In the genomic region with DNA sequence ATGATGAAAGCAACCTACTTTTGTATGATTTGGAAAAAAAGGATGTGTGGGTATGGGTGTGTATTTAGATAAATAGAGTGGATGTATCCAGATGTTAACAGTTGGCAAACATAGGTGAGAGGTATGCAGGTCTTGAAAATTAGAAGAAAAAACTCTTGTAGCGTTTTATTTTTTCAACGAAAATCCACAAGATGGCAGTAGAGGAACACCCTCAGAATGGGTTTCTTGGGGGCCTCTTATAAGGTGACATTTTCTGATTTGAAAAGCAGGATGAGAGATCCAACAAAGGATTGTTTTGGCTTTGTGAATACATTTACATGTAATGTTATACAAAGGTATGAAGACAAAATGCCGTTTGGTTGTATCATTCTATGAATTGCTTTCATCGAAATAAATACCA, we compare ENCODE assay signal across 8 cellular contexts.
DNase-seq lines count a peak whose midpoint lies in the region; ATAC-seq and TF ChIP-seq lines count a peak whose summit lies in the region.

No MANE protein-coding gene starts in this region.

- ATAC-seq in activated CD8-positive, alpha-beta memory T cell treated with anti-CD3 and anti-CD28 coated beads, Interleukin-2, amount 10 ng/mL, durations not matched to agents 7 days and 5 days: no peak
- no peak for ATAC-seq in HG02763 (IDR thresholded peaks at IDR 0.05; ENCODE audit: unreplicated experiment)

- DNase-seq in Caco-2 (peak in 1 of 2 experiments; percentile 12), GM20000 (ENCODE audit: low spot score) (peak; percentile 21), NCI-H460 (ENCODE audit: extremely low read depth, low read depth) (peak; percentile 19), choroid plexus epithelial cell (ENCODE audit: low read depth) (peak; percentile 54), nephron progenitor cell (peak; percentile 9)
- no peak for DNase-seq in stimulated activated CD4-positive, alpha-beta T cell treated with anti-CD3 and anti-CD28 coated beads, Interleukin-2, amount 100 ng/mL, for 48 hours
- DNase-seq in activated CD8-positive, alpha-beta memory T cell treated with anti-CD3 and anti-CD28 coated beads, Interleukin-2, amount 10 ng/mL, durations not matched to agents 7 days and 5 days: no peak

- BruUV-seq in Caco-2 (replicated peaks; lab: Mats Ljungman, UMichigan): no TSS peak

- H3K4me3 ChIP-seq in Caco-2 (ENCODE audit: low read depth, low read length) (no peak overlapping the region), choroid plexus epithelial cell (ENCODE audit: low read depth, low read length) (no peak overlapping the region)

- no peaks in the 10 kb centered on the region for H3K4me1 ChIP-seq in Caco-2

- H3K9me3 Mint-ChIP-seq in Caco-2 (ENCODE audit: unreplicated experiment) (no peaks in the 10 kb centered on the region), nephron progenitor cell (peaks cover 22% of the 10 kb centered on the region)
- no peaks in the 10 kb centered on the region for H3K9me3 Mint-ChIP-seq in activated CD8-positive, alpha-beta memory T cell treated with anti-CD3 and anti-CD28 coated beads, Interleukin-2, amount 10 ng/mL, durations not matched to agents 7 days and 5 days (ENCODE audit: low read depth)

- peak; percentile 20 to 21 for TF ChIP-seq CTCF in Caco-2 (IDR thresholded peaks at IDR 0.05; ENCODE audit: insufficient read depth in 1 of 2, low read depth in 1 of 2, low read length in 1 of 2, severe bottlenecking in 1 of 2, unreplicated experiment in 1 of 2)
- no peak for TF ChIP-seq CTCF in GM20000 (IDR thresholded peaks at IDR 0.05; ENCODE audit: extremely low read depth, missing control alignments)
- peak; percentile 55 for TF ChIP-seq CTCF in choroid plexus epithelial cell (conservative IDR thresholded peaks at IDR 0.05; ENCODE audit: low read depth, low read length)
- TF ChIP-seq CTCF in nephron progenitor cell (IDR thresholded peaks at IDR 0.05): peak; percentile 63

- intact Hi-C loops in Caco-2 (cut with micrococcal nuclease; ENCODE audit: unreplicated experiment): loop anchor here (2.0 kb wide), 1 partner anchor 1237 kb away; no protein-coding TSS in a partner anchor

- H3K36me3 Mint-ChIP-seq in Caco-2 (ENCODE audit: insufficient read depth, unreplicated experiment) (no peaks in the 10 kb centered on the region), nephron progenitor cell (ENCODE audit: low read depth) (no peaks in the 10 kb centered on the region)
- H3K36me3 Mint-ChIP-seq in activated CD8-positive, alpha-beta memory T cell treated with anti-CD3 and anti-CD28 coated beads, Interleukin-2, amount 10 ng/mL, durations not matched to agents 7 days and 5 days: no peaks in the 10 kb centered on the region

- H3K27me3 ChIP-seq in Caco-2 (replicated peaks; ENCODE audit: control insufficient read depth, insufficient read depth, low read length): no peaks in the 10 kb centered on the region

- POLR2A ChIA-PET in Caco-2 (lab: Charles Lee): no interaction called here

- H3K27ac Mint-ChIP-seq in Caco-2 (ENCODE audit: unreplicated experiment) (no peak overlapping the region), nephron progenitor cell (no peak overlapping the region)
- H3K27ac Mint-ChIP-seq in activated CD8-positive, alpha-beta memory T cell treated with anti-CD3 and anti-CD28 coated beads, Interleukin-2, amount 10 ng/mL, durations not matched to agents 7 days and 5 days: no peak overlapping the region

- H3K4me1 Mint-ChIP-seq in Caco-2 (ENCODE audit: low read depth, unreplicated experiment): no peaks in the 10 kb centered on the region
- H3K4me1 Mint-ChIP-seq in nephron progenitor cell: peaks cover 5% of the 10 kb centered on the region
- H3K4me1 Mint-ChIP-seq in activated CD8-positive, alpha-beta memory T cell treated with anti-CD3 and anti-CD28 coated beads, Interleukin-2, amount 10 ng/mL, durations not matched to agents 7 days and 5 days: no peaks in the 10 kb centered on the region

- H3K27me3 Mint-ChIP-seq in Caco-2 (ENCODE audit: insufficient read depth, unreplicated experiment) (no peaks in the 10 kb centered on the region), nephron progenitor cell (ENCODE audit: low read depth, poor library complexity) (peaks cover 4% of the 10 kb centered on the region)
- no peaks in the 10 kb centered on the region for H3K27me3 Mint-ChIP-seq in activated CD8-positive, alpha-beta memory T cell treated with anti-CD3 and anti-CD28 coated beads, Interleukin-2, amount 10 ng/mL, durations not matched to agents 7 days and 5 days

- H3K9me3 ChIP-seq in Caco-2: no peaks in the 10 kb centered on the region

- no peaks in the 10 kb centered on the region for H3K36me3 ChIP-seq in Caco-2 (ENCODE audit: control insufficient read depth, insufficient read depth, low read length)

- CTCF ChIA-PET in Caco-2 (lab: Charles Lee): no interaction called here
- CTCF ChIA-PET in activated CD8-positive, alpha-beta memory T cell treated with anti-CD3 and anti-CD28 coated beads, Interleukin-2, amount 10 ng/mL, durations not matched to agents 7 days and 5 days (lab: Charles Lee): no interaction called here

- H3K4me3 Mint-ChIP-seq in Caco-2 (ENCODE audit: unreplicated experiment) (no peak overlapping the region), nephron progenitor cell (no peak overlapping the region)
- no peak overlapping the region for H3K4me3 Mint-ChIP-seq in activated CD8-positive, alpha-beta memory T cell treated with anti-CD3 and anti-CD28 coated beads, Interleukin-2, amount 10 ng/mL, durations not matched to agents 7 days and 5 days

Comparison
In these comparisons a context has a peak if more than half of its experiments do, and no peak if none do; other contexts are left out.
1. DNase-seq: peak in GM20000 (single experiment), NCI-H460 (single experiment), choroid plexus epithelial cell (single experiment) and nephron progenitor cell (single experiment); none in stimulated activated CD4-positive, alpha-beta T cell treated with anti-CD3 and anti-CD28 coated beads, Interleukin-2, amount 100 ng/mL, for 48 hours (0 of 2) and activated CD8-positive, alpha-beta memory T cell treated with anti-CD3 and anti-CD28 coated beads, Interleukin-2, amount 10 ng/mL, durations not matched to agents 7 days and 5 days (single experiment).